10 cellular contexts compared by ENCODE assay signal in the genomic region with DNA sequence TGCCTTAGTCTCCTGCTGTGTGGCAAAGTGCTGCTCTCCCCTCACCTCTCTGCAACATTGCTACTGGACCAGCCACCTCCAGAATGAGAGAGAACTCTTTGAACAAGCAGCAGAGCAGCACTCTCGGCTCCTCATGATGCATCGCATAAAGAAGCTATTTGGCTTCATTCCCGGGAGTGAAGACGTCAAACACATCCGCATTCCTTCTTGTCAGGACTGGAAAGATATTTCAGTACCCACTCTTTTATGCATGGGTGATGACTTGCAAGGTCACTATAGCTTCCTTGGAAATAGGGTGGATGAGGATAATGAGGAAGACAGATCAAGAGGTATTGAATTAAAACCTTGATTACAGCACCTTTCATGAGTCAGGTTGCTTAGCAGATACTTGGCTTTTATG. TPM values are rescaled to one million over a fixed set of nuclear protein-coding genes. Genes with fewer than 3 reads are reported as not detected.
DNase-seq lines count a peak whose midpoint lies in the region; ATAC-seq and TF ChIP-seq lines count a peak whose summit lies in the region.
"Had no signal": no experiment of that assay in that cellular context is flagged by ENCODE, and none has a peak within 500 bp of the region (broad histone marks: within the 10 kb centered on the region; RNA-seq: fewer than 3 reads in every experiment).

No MANE protein-coding gene starts in this region.

- ATAC-seq in HCT116, result peak; percentile 71

- BruUV-seq in HCT116 (replicated peaks; lab: Mats Ljungman, UMichigan), result no TSS peak

- TF ChIP-seq CTCF in HCT116 (IDR thresholded peaks at IDR 0.05 in 2 of 3, conservative IDR thresholded peaks at IDR 0.05 in 1 of 3; ENCODE audit: borderline replicate concordance in 1 of 3, insufficient read depth in 1 of 3, low read depth in 2 of 3, low read length in 2 of 3) (no peak), RWPE1 (conservative IDR thresholded peaks at IDR 0.05; ENCODE audit: low read depth) (no peak), GM10266 (IDR thresholded peaks at IDR 0.05; ENCODE audit: control insufficient read depth, insufficient read depth, low read depth, missing control alignments) (no peak)

- H3K9ac ChIP-seq in HCT116 (ENCODE audit: low read length), result no peak overlapping the region

- H3K36me3 ChIP-seq in HCT116 (ENCODE audit: control insufficient read depth in 1 of 2, insufficient read depth in 2 of 2, low read length in 2 of 2), result no peaks in the 10 kb centered on the region

- no peaks in the 10 kb centered on the region for H3K79me2 ChIP-seq in HCT116 (ENCODE audit: insufficient read depth, low read length)

- POLR2A ChIA-PET in HCT116 (lab: Charles Lee), result no interaction called here
- POLR2A ChIA-PET in RWPE1 (lab: Yijun Ruan, JAX; ENCODE audit: low non-redundant PET), result interaction anchor here (0.6 to 1.0 kb wide), 2 partner anchors 14 to 304 kb away, joined by 3 to 5 read pairs; partner anchors contain the start of genes RWDD1 and TSPYL4

- peak overlapping the region; percentile 62 for H3K4me2 ChIP-seq in HCT116 (ENCODE audit: low read length)

- H3K9me3 ChIP-seq in HCT116 (ENCODE audit: control insufficient read depth in 1 of 2, insufficient read depth in 1 of 2, low read depth in 1 of 2, low read length in 2 of 2), result no peaks in the 10 kb centered on the region

- no peak for TF ChIP-seq POLR2A in HCT116 (IDR thresholded peaks at IDR 0.05; ENCODE audit: borderline replicate concordance, extremely low read depth, insufficient read depth, insufficient read length)

- CTCF ChIA-PET in HCT116 (lab: Charles Lee) (interaction anchor here (1.0 kb wide), 1 partner anchor 23 kb away, joined by 3 read pairs; no protein-coding TSS in a partner anchor), RWPE1 (lab: Yijun Ruan, JAX) (interaction anchor here (0.9 to 1.1 kb wide), 3 partner anchors 23 to 270 kb away, joined by 3 to 4 read pairs (median 4); no protein-coding TSS in a partner anchor)

- H3K4me3 ChIP-seq in HCT116 (replicated peaks in 1 of 2; ENCODE audit: low read depth in 1 of 2, low read length in 2 of 2) (peak overlapping the region in 1 of 2 experiments; percentile 12; a peak in 2 of 4 replicates), skeletal muscle cell (ENCODE audit: low read depth, low read length) (no peak overlapping the region)

- peaks cover 3 to 29% of the 10 kb centered on the region in 2 experiments; a peak in 3 of 4 replicates for H3K4me1 ChIP-seq in HCT116 (ENCODE audit: control insufficient read depth in 1 of 2, insufficient read depth in 2 of 2, low read length in 2 of 2)

- RAD21 ChIA-PET in HCT116 (lab: Charles Lee; ENCODE audit: low non-redundant PET in 1 of 2, low total read pairs in 2 of 2, uncharacterized antibody in 2 of 2, unreplicated experiment in 2 of 2), result interaction anchor here in 1 of 2 experiments (0.7 kb wide), 1 partner anchor 304 kb away, joined by 3 read pairs; the partner anchor contains the start of gene TSPYL4

- H4K20me1 ChIP-seq in HCT116 (ENCODE audit: insufficient read depth), result no peaks in the 10 kb centered on the region

- H3K27me3 ChIP-seq in HCT116 (ENCODE audit: insufficient read depth, low read length), result no peaks in the 10 kb centered on the region

- no peak overlapping the region for H3K27ac ChIP-seq in HCT116 (ENCODE audit: low read depth, low read length)
- H3K27ac ChIP-seq in RWPE1, result peak overlapping the region; percentile 61; the same call in 1 of the 2 replicates

- intact Hi-C loops in HCT116 (cut with micrococcal nuclease), result no loop called here

- no peak for TF ChIP-seq RAD21 in HCT116 (IDR thresholded peaks at IDR 0.05; ENCODE audit: low read depth)

- DNase-seq in HCT116 (ENCODE audit: low read depth, low spot score) (peak; percentile 66), RWPE1 (ENCODE audit: low spot score) (peak; percentile 86), foreskin melanocyte (peak; percentile 68), skeletal muscle cell (ENCODE audit: low read depth) (peak; percentile 93), NCI-H524 (lab: John Stamatoyannopoulos, UW) (no peak), GM10266 (ENCODE audit: extremely low spot score) (no peak), HUDEP-2 (lab: John Stamatoyannopoulos, UW; ENCODE audit: unreplicated experiment in 76 of 76) (no peak), iPS-NIHi11 (ENCODE audit: low spot score) (no peak)
- DNase-seq: OCI-M1 had no signal

- H3K9me2 ChIP-seq in HCT116 (ENCODE audit: insufficient read depth), result no peaks in the 10 kb centered on the region

- H2AFZ ChIP-seq in HCT116 (ENCODE audit: low read depth, low read length, poor library complexity, severe bottlenecking), result peak overlapping the region; percentile 84

TF ChIP-seq in HCT116, 20 proteins besides CTCF, POLR2A, EP300 and RAD21:
- no peak for TF ChIP-seq SRF (IDR thresholded peaks at IDR 0.05; ENCODE audit: low read depth)
- peak; percentile 62 for TF ChIP-seq TCF7L2 (IDR thresholded peaks at IDR 0.05; ENCODE audit: borderline replicate concordance, extremely low read depth, insufficient read depth, insufficient read length)
- no peak for TF ChIP-seq MAX (IDR thresholded peaks at IDR 0.05)
- TF ChIP-seq ELF1 (IDR thresholded peaks at IDR 0.05; ENCODE audit: borderline replicate concordance, low read depth), result peak; percentile 61
- TF ChIP-seq POLR2AphosphoS5 (IDR thresholded peaks at IDR 0.05; ENCODE audit: low read depth, low read length), result peak; percentile 41; the same call in 1 of the 2 replicates
- TF ChIP-seq SIN3A (IDR thresholded peaks at IDR 0.05; ENCODE audit: low read depth), result peak; percentile 74; the same call in 1 of the 2 replicates
- no peak for TF ChIP-seq EZH2 (IDR thresholded peaks at IDR 0.05)
- TF ChIP-seq CEBPB (IDR thresholded peaks at IDR 0.05; ENCODE audit: low read depth), result no peak
- TF ChIP-seq ZFX (IDR thresholded peaks at IDR 0.05), result no peak
- TF ChIP-seq JUND (IDR thresholded peaks at IDR 0.05), result peak; percentile 37; the same call in 1 of the 2 replicates
- peak; percentile 42; the same call in 1 of the 2 replicates for TF ChIP-seq SP1 (IDR thresholded peaks at IDR 0.05; ENCODE audit: low read depth)
- peak; percentile 68 for TF ChIP-seq CBX3 (IDR thresholded peaks at IDR 0.05; ENCODE audit: low read depth)
- no peak for TF ChIP-seq EZH2phosphoT487 (IDR thresholded peaks at IDR 0.05; ENCODE audit: borderline replicate concordance)

RNA-seq across cellular contexts. Expression of gene CALHM4, which starts 4.3 kb away (rescaled TPM):
- not detected for total RNA-seq in HCT116 (2021; ENCODE audit: unreplicated experiment)
- polyA plus RNA-seq in HCT116 (2012), result not detected in 2 replicates
- total RNA-seq: activated T-helper 1 cell treated with anti-CD3 and anti-CD28 coated beads, Interleukin-12 subunit alpha, Interleukin-12 subunit beta, Interleukin-2, Interleukin-4 antibody, amounts not matched to agents 30 ng/mL and 10 ng/mL and 1 ng/mL, durations not matched to agents 14 hours and 24 hours and 36 hours had no signal

RNA-seq across cellular contexts. Expression of gene TRAPPC3L, which starts 12.4 kb away (rescaled TPM):
- total RNA-seq in HCT116 (2021; ENCODE audit: unreplicated experiment), result not detected
- not detected in 2 replicates for polyA plus RNA-seq in HCT116 (2012)
- total RNA-seq: activated T-helper 1 cell treated with anti-CD3 and anti-CD28 coated beads, Interleukin-12 subunit alpha, Interleukin-12 subunit beta, Interleukin-2, Interleukin-4 antibody, amounts not matched to agents 30 ng/mL and 10 ng/mL and 1 ng/mL, durations not matched to agents 14 hours and 24 hours and 36 hours had no signal

RNA-seq across cellular contexts. Expression of gene RWDD1, which starts 13.4 kb away (rescaled TPM):
- total RNA-seq in HCT116 (2021; ENCODE audit: unreplicated experiment), result 24.4 TPM
- polyA plus RNA-seq in HCT116 (2012), result 11.3 and 11.4 TPM in 2 replicates

RNA-seq across cellular contexts. Expression of gene CALHM5, which starts 46.4 kb away (rescaled TPM):
- total RNA-seq in HCT116 (2021; ENCODE audit: unreplicated experiment), result 0.05 TPM
- polyA plus RNA-seq in HCT116 (2012), result under 0.01 and 0.01 TPM in 2 replicates
- total RNA-seq: activated T-helper 1 cell treated with anti-CD3 and anti-CD28 coated beads, Interleukin-12 subunit alpha, Interleukin-12 subunit beta, Interleukin-2, Interleukin-4 antibody, amounts not matched to agents 30 ng/mL and 10 ng/mL and 1 ng/mL, durations not matched to agents 14 hours and 24 hours and 36 hours had no signal

RNA-seq across cellular contexts. Expression of gene RSPH4A, which starts 58.4 kb away (rescaled TPM):
- total RNA-seq in HCT116 (2021; ENCODE audit: unreplicated experiment), result 0.27 TPM
- polyA plus RNA-seq in HCT116 (2012), result 0.07 and 0.10 TPM in 2 replicates

Comparison
In these comparisons a context has a peak if more than half of its experiments do, and no peak if none do; other contexts are left out.
1. DNase-seq: peak in HCT116 (single experiment), RWPE1 (single experiment), foreskin melanocyte (single experiment) and skeletal muscle cell (single experiment); none in NCI-H524 (0 of 2), GM10266 (single experiment), HUDEP-2 (0 of 76) and iPS-NIHi11 (single experiment).